Comparison of ENCODE assay signal across 15 cellular contexts in the genomic region with DNA sequence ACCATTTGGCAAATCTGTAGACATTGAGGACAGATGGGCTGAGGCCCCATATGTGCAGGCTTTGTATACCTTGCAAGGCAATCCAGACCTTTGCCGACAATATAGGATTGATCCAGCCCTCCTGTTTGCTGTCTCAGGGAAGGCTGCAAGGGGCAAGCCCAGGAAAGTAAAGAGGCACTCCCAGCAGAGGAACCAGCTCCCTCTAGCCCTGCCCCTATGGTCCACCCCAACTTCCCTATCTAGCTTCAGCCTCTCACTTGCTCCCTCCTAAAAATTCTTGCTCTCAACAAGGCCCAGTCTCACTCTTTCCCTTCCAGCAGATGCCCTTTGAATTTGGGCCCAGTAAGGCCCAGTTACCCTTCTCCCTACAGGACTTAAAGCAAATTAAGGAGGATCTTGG.
DNase-seq lines count a peak whose midpoint lies in the region; ATAC-seq and TF ChIP-seq lines count a peak whose summit lies in the region.
"Had no signal": no experiment of that assay in that cellular context is flagged by ENCODE, and none has a peak within 500 bp of the region (broad histone marks: within the 10 kb centered on the region; RNA-seq: fewer than 3 reads in every experiment).

No MANE protein-coding gene starts in this region.

- no peak overlapping the region for H2AK5ac ChIP-seq in H9 (ENCODE audit: insufficient read length, low read length)

- H3K27me3 Mint-ChIP-seq in CD14-positive monocyte (ENCODE audit: low read depth in 3 of 3) (peaks cover 0 to 2% (median 0%) of the 10 kb centered on the region in 3 donors), H9 (ENCODE audit: low read depth) (no peaks in the 10 kb centered on the region; the same call in 1 of the 2 replicates)
- H3K27me3 Mint-ChIP-seq in dendritic cell treated with granulocyte-macrophage colony-stimulating factor and Interleukin-4, amounts not matched to agents 40 ng/mL and 50 ng/mL, for 4 days = no peaks in the 10 kb centered on the region

- H3K36me3 Mint-ChIP-seq in CD14-positive monocyte (peaks cover 12 to 20% of the 10 kb centered on the region in 2 donors), H9 (ENCODE audit: insufficient read depth in 1 of 3, low read depth in 3 of 3) (peaks cover 0 to 6% (median 3%) of the 10 kb centered on the region in 3 experiments; a peak in 2 of 7 replicates)
- peaks cover under 1% of the 10 kb centered on the region for H3K36me3 Mint-ChIP-seq in dendritic cell treated with granulocyte-macrophage colony-stimulating factor and Interleukin-4, amounts not matched to agents 40 ng/mL and 50 ng/mL, for 4 days (ENCODE audit: low read depth)

- H2BK15ac ChIP-seq in H9 (ENCODE audit: low read depth, low read length) = no peak overlapping the region

- H3K4me1 Mint-ChIP-seq in CD14-positive monocyte = peaks cover 91% of the 10 kb centered on the region
- peaks cover 84 to 86% of the 10 kb centered on the region in 2 experiments for H3K4me1 Mint-ChIP-seq in H9
- peaks cover 89% of the 10 kb centered on the region for H3K4me1 Mint-ChIP-seq in dendritic cell treated with granulocyte-macrophage colony-stimulating factor and Interleukin-4, amounts not matched to agents 40 ng/mL and 50 ng/mL, for 4 days (ENCODE audit: low read depth)

- H3T11ph ChIP-seq in H9 (ENCODE audit: low read length) = no peak overlapping the region

- H4K20me1 ChIP-seq in H9 (ENCODE audit: control insufficient read depth, insufficient read depth, insufficient read length) = no peaks in the 10 kb centered on the region

- no peak overlapping the region for H3K23ac ChIP-seq in H9 (ENCODE audit: insufficient read length, low read depth, low read length)

- no peak overlapping the region for H4K91ac ChIP-seq in H9 (ENCODE audit: insufficient read length, low read depth, low read length)

- H3K27me3 ChIP-seq in H9 (ENCODE audit: insufficient read depth, low read length) = no peaks in the 10 kb centered on the region
- H3K27me3 ChIP-seq in vagina = no peaks in the 10 kb centered on the region
- H3K27me3 ChIP-seq: MG63, thyroid gland had no signal

- H3K79me2 ChIP-seq in H9 (ENCODE audit: insufficient read depth, low read length) = peaks cover 91% of the 10 kb centered on the region

- no peaks in the 10 kb centered on the region for H3K23me2 ChIP-seq in H9 (ENCODE audit: insufficient read length, low read depth, low read length, poor library complexity, severe bottlenecking)

- H3K9ac ChIP-seq in H9 (ENCODE audit: extremely low read depth, insufficient read length, low read length) = no peak overlapping the region

- no peak overlapping the region for H3K27ac ChIP-seq in H9 (ENCODE audit: insufficient read length, low read depth, low read length)
- H3K27ac ChIP-seq in vagina = no peak overlapping the region
- H3K27ac ChIP-seq: thyroid gland had no signal

- no peak overlapping the region for H2BK12ac ChIP-seq in H9 (ENCODE audit: insufficient read length, low read depth, low read length)

- DNase-seq in CD14-positive monocyte (ENCODE audit: low spot score) (no peak), H9 (no peak), SKM-1 (lab: John Stamatoyannopoulos, UW; ENCODE audit: unreplicated experiment) (peak; percentile 39), vagina (ENCODE audit: extremely low spot score in 2 of 2) (no peak), COR-L47 (lab: John Stamatoyannopoulos, UW) (no peak)
- DNase-seq: activated effector memory CD4-positive, alpha-beta T cell treated with Interleukin-2 at 50 U/mL for 16 hours; MG63; NCI-H226; stimulated activated CD4-positive, alpha-beta T cell treated with anti-CD3 and anti-CD28 coated beads, Interleukin-2, amount 100 ng/mL, for 24 hours; stimulated activated CD8-positive, alpha-beta memory T cell treated with anti-CD3 and anti-CD28 coated beads, Interleukin-4, amount 100 ng/mL, for 48 hours; SW 1271; thyroid gland had no signal

- H3K4me2 ChIP-seq in H9 (ENCODE audit: insufficient read depth, insufficient read length, low read length) = no peak overlapping the region

- no CpG with 5 or more reads among the region's 1 CpG for WGBS in H9 (ENCODE audit: extremely low coverage, insufficient read length, low lambda C conversion rate)

- no peak overlapping the region for H2BK20ac ChIP-seq in H9 (ENCODE audit: low read depth, low read length, poor library complexity, severe bottlenecking)

- no peak overlapping the region for H3K56ac ChIP-seq in H9 (ENCODE audit: insufficient read length, low read depth, low read length)

- no peak for ATAC-seq in HG02884 (IDR thresholded peaks at IDR 0.05; ENCODE audit: unreplicated experiment)
- ATAC-seq in HG03135 (IDR thresholded peaks at IDR 0.05; ENCODE audit: unreplicated experiment) = no peak

- H3K4me3 Mint-ChIP-seq in CD14-positive monocyte (peak overlapping the region in 1 of 2 donors; percentile 63), H9 (peak overlapping the region in 1 of 2 experiments; percentile 47; a peak in 1 of 5 replicates)
- no peak overlapping the region for H3K4me3 Mint-ChIP-seq in dendritic cell treated with granulocyte-macrophage colony-stimulating factor and Interleukin-4, amounts not matched to agents 40 ng/mL and 50 ng/mL, for 4 days

- no peak overlapping the region for H2BK120ac ChIP-seq in H9 (ENCODE audit: low read depth, low read length, poor library complexity, severe bottlenecking)

- no peak overlapping the region for H4K5ac ChIP-seq in H9 (ENCODE audit: insufficient read length, low read depth, low read length)

- intact Hi-C loops in CD14-positive monocyte (cut with micrococcal nuclease) = no loop called here
- intact Hi-C loops in dendritic cell treated with granulocyte-macrophage colony-stimulating factor and Interleukin-4, amounts not matched to agents 40 ng/mL and 50 ng/mL, for 4 days (cut with micrococcal nuclease) = no loop called here
- intact Hi-C loops in vagina (cut with DNase I) = loop anchor here (5.0 kb wide), 1 partner anchor 271 kb away; no protein-coding TSS in a partner anchor

- H3K27ac Mint-ChIP-seq in CD14-positive monocyte (peak overlapping the region; percentile 39 to 88 (median 69)), H9 (peak overlapping the region; percentile 3 to 44 (median 6); a peak in 5 of 7 replicates)
- peak overlapping the region; percentile 20 for H3K27ac Mint-ChIP-seq in dendritic cell treated with granulocyte-macrophage colony-stimulating factor and Interleukin-4, amounts not matched to agents 40 ng/mL and 50 ng/mL, for 4 days

- no peak for TF ChIP-seq POLR2A in vagina (IDR thresholded peaks at IDR 0.05)

- peaks cover 0 to 2% (median 0%) of the 10 kb centered on the region in 7 donors for H3K9me3 Mint-ChIP-seq in CD14-positive monocyte
- no peaks in the 10 kb centered on the region for H3K9me3 Mint-ChIP-seq in H9
- H3K9me3 Mint-ChIP-seq in dendritic cell treated with granulocyte-macrophage colony-stimulating factor and Interleukin-4, amounts not matched to agents 40 ng/mL and 50 ng/mL, for 4 days = no peaks in the 10 kb centered on the region

- H3K9me3 ChIP-seq in H9 (ENCODE audit: control insufficient read depth, low read depth, low read length) (no peaks in the 10 kb centered on the region), vagina (no peaks in the 10 kb centered on the region)
- H3K9me3 ChIP-seq: MG63, thyroid gland had no signal

- no peak overlapping the region for H2AFZ ChIP-seq in H9 (ENCODE audit: low read length)

- H3K4me3 ChIP-seq in vagina = no peak overlapping the region
- H3K4me3 ChIP-seq: MG63, thyroid gland had no signal

- H3K4me1 ChIP-seq in H9 (ENCODE audit: insufficient read depth, low read length) (peaks cover 24% of the 10 kb centered on the region), vagina (peaks cover 27% of the 10 kb centered on the region)
- H3K4me1 ChIP-seq: thyroid gland had no signal

- no peak overlapping the region for H2BK5ac ChIP-seq in H9 (ENCODE audit: insufficient read length, low read length)

- H4K8ac ChIP-seq in H9 (replicated peaks; ENCODE audit: insufficient read length, low read depth, low read length) = no peak overlapping the region

- H3K14ac ChIP-seq in H9 (ENCODE audit: insufficient read depth, low read length) = no peak overlapping the region

- H3K4ac ChIP-seq in H9 (ENCODE audit: low read depth, low read length) = no peak overlapping the region

- no peak for TF ChIP-seq CTCF in CD14-positive monocyte (IDR thresholded peaks at IDR 0.05)
- TF ChIP-seq CTCF in H9 (conservative IDR thresholded peaks at IDR 0.05) = no peak
- TF ChIP-seq CTCF in vagina (IDR thresholded peaks at IDR 0.05) = no peak

- H3K18ac ChIP-seq in H9 (ENCODE audit: insufficient read length, low read depth, low read length) = no peak overlapping the region

- no peaks in the 10 kb centered on the region for H3K79me1 ChIP-seq in H9 (ENCODE audit: insufficient read depth, low read depth, low read length, poor library complexity, severe bottlenecking)

- no peaks in the 10 kb centered on the region for H3K36me3 ChIP-seq in vagina
- H3K36me3 ChIP-seq: MG63, thyroid gland had no signal

Comparison
In these comparisons a context has a peak if more than half of its experiments do, and no peak if none do; other contexts are left out.
1. H3K27ac Mint-ChIP-seq: peak in every context shown above with its lines; median percentile 69 in CD14-positive monocyte; 20 in dendritic cell treated with granulocyte-macrophage colony-stimulating factor and Interleukin-4, amounts not matched to agents 40 ng/mL and 50 ng/mL, for 4 days; 6 in H9.